1 cellular context compared by ENCODE assay signal in the genomic region with DNA sequence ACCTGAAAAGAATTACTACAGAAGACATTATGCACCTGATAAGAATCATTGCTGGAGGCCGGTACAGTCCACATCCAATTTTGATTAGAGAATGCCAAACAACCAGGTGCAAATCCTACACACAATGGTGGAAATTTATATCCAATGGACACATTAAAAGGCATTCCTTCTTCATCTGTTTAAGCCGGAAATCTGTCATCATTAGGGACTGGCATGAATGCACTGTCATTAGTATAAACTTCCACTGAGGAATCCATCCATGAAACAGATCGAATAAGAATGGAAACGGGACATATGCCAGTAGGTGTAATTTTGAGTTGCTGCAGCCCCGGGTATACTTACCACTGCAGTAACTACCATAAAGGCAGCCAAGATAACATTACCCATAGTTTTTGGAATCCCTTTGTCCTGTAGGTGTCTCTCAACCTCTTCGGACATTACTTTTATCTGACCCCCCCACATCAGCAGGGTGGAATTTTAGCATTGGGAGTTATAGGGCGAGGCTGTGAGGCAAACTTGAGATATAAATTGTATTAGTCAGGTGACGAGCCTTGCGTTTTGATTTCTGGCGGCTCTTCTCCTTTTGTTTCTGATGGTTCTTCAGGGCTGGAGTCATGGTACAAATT.
TF ChIP-seq lines count a peak whose summit lies in the region.

No MANE protein-coding gene starts in this region.

TF ChIP-seq in K562, 482 proteins besides CTCF, POLR2A, EP300 and RAD21 (continued from another document):
- TF ChIP-seq PKNOX1 (IDR thresholded peaks at IDR 0.05): no peak
- TF ChIP-seq ZBTB26 (CRISPR knock-in tag; IDR thresholded peaks at IDR 0.05): no peak
